In the genomic region with DNA sequence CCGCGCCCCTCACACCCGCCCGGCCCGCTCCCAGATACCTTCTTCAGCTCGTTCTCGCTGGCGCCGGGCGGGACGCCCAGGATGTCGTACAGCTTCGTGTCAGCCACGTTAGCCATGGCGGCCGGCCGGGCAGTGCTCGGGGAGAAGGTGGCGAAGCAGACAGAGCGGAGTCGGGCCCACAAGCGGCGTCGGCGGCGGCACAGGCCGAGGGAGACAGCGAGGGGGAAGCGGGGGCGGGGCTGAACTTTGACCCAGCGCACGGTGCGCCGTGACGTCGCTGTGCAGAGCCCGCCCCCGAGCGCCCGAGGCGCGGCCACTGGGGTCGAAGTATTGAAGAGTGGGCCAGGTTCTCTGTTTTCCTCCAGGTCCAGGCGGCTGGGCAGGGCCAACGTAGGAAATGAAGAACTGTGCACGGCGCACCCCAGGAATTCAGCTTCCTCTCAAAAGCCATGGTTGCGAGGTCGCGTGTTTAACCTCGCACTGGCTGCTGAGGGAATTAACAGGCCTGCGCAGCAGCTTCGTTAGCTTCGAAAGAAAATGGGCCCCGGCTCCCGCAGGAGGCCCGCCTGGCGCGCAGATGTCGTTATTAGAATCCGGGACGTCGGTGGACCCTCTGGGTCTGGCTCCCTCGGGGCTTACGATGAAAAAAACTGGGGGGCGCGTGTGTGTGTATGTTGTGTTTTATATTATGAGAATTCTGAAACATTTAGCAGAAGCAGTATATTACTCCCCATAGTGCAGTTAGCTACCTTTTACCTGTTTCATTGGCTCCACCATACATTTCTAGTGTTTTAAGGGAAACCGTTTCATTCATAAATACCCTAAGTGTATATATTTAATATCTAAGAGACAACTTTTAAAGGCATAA, we compare ENCODE assay signal across 8 cellular contexts. TPM values are rescaled to one million over a fixed set of nuclear protein-coding genes. Genes with fewer than 3 reads are reported as not detected.
DNase-seq lines count a peak whose midpoint lies in the region; ATAC-seq, FAIRE-seq and TF ChIP-seq lines count a peak whose summit lies in the region.

Gene DNAJA2, minus strand, starts transcription at position 218 of the 868 bp plus-strand sequence. Its CDS starts 102 bp downstream, at position 116.

- peak; percentile 81 for TF ChIP-seq POLR2A in GM18505 (IDR thresholded peaks at IDR 0.05; ENCODE audit: borderline replicate concordance, extremely low read depth, insufficient read depth, insufficient read length)

- H3K9me3 ChIP-seq in astrocyte (ENCODE audit: insufficient read depth, low read depth, low read length) (no peaks in the 10 kb centered on the region), hepatocyte (ENCODE audit: low read depth) (no peaks in the 10 kb centered on the region), aorta (ENCODE audit: control insufficient read depth, low read length) (no peaks in the 10 kb centered on the region)

- H3K4me2 ChIP-seq in astrocyte (ENCODE audit: low read length) (peak within 1 kb of the TSS; percentile 94), hepatocyte (peak within 1 kb of the TSS; percentile 92)

- H3K27ac Mint-ChIP-seq in astrocyte (ENCODE audit: unreplicated experiment): peak within 1 kb of the TSS; percentile 91

- WGBS in hepatocyte (ENCODE audit: low lambda C conversion rate, missing lambda C conversion rate): 4% methylated on average over 46 of the region's 68 CpGs
- WGBS in aorta, 2 donors: 1% methylated on average over 68 of the region's 68 CpGs

- H3K4me1 ChIP-seq in astrocyte (ENCODE audit: insufficient read depth, low read length): peaks cover 15% of the 10 kb centered on the region
- H3K4me1 ChIP-seq in hepatocyte (ENCODE audit: insufficient read depth): peaks cover 18% of the 10 kb centered on the region
- peaks cover 2 to 3% of the 10 kb centered on the region in 2 donors for H3K4me1 ChIP-seq in aorta (ENCODE audit: control insufficient read depth in 1 of 2, insufficient read depth in 2 of 2, low read length in 2 of 2)

- peaks cover 11% of the 10 kb centered on the region for H3K4me1 Mint-ChIP-seq in astrocyte (ENCODE audit: low read depth, unreplicated experiment)

- ATAC-seq in GM18505 (IDR thresholded peaks at IDR 0.05; ENCODE audit: unreplicated experiment) (peak; percentile 81), HG02938 (IDR thresholded peaks at IDR 0.05; ENCODE audit: unreplicated experiment) (peak; percentile 70), aorta (ENCODE audit: low FRiP score) (peak; percentile 100)

- H4K20me1 ChIP-seq in astrocyte (ENCODE audit: insufficient read depth, low read length) (peaks cover 39% of the 10 kb centered on the region), hepatocyte (ENCODE audit: insufficient read depth, poor library complexity, severe bottlenecking) (peaks cover 16% of the 10 kb centered on the region)

- intact Hi-C loops in aorta (cut with DNase I): loop anchor here (2.0 to 10.0 kb wide), 4 partner anchors 61 to 1641 kb away; partner anchors contain the start of genes GPT2 (in 1 of the 2), N4BP1 (in 1 of the 2), ORC6 (in 1 of the 2) and VPS35 (in 1 of the 2)

- peaks cover 10% of the 10 kb centered on the region for H3K36me3 ChIP-seq in astrocyte (ENCODE audit: insufficient read depth, low read length)
- no peaks in the 10 kb centered on the region for H3K36me3 ChIP-seq in hepatocyte (replicated peaks; ENCODE audit: insufficient read depth, low read depth)
- peaks cover 0 to 1% of the 10 kb centered on the region in 2 donors for H3K36me3 ChIP-seq in aorta (ENCODE audit: control insufficient read depth in 1 of 2, insufficient read depth in 2 of 2, low read length in 1 of 2)

- H3K9me2 ChIP-seq in hepatocyte (replicated peaks; ENCODE audit: insufficient read depth): no peaks in the 10 kb centered on the region

- DNase-seq in NCI-H1930 (lab: John Stamatoyannopoulos, UW) (peak; percentile 66 to 74), T-helper 22 cell (ENCODE audit: low read depth) (peak; percentile 80), astrocyte (ENCODE audit: low read depth) (peak; percentile 79), hepatocyte (ENCODE audit: low spot score) (peak; percentile 95), renal cortical epithelial cell (ENCODE audit: low read depth) (peak; percentile 65), aorta (peak; percentile 95 to 98)

- FAIRE-seq in astrocyte (lab: Jason Lieb, UNC): no peak

- no peaks in the 10 kb centered on the region for H3K9me3 Mint-ChIP-seq in astrocyte (ENCODE audit: unreplicated experiment)

- no peaks in the 10 kb centered on the region for H3K27me3 Mint-ChIP-seq in astrocyte (ENCODE audit: low read depth, unreplicated experiment)

- peaks cover 7% of the 10 kb centered on the region for H3K36me3 Mint-ChIP-seq in astrocyte (ENCODE audit: low read depth, unreplicated experiment)

- H3K27ac ChIP-seq in astrocyte (ENCODE audit: low read depth, low read length): peak within 1 kb of the TSS; percentile 91
- H3K27ac ChIP-seq in hepatocyte: peak within 1 kb of the TSS; percentile 99
- H3K27ac ChIP-seq in aorta (ENCODE audit: low read depth in 1 of 2, low read length in 2 of 2): peak within 1 kb of the TSS; percentile 76 to 99

- H3K4me3 Mint-ChIP-seq in astrocyte (ENCODE audit: unreplicated experiment): peak within 1 kb of the TSS; percentile 91

- TF ChIP-seq CTCF in astrocyte (IDR thresholded peaks at IDR 0.05; ENCODE audit: insufficient read depth, low read depth, low read length): no peak
- no peak for TF ChIP-seq CTCF in hepatocyte (IDR thresholded peaks at IDR 0.05; ENCODE audit: poor library complexity)

- peak within 1 kb of the TSS; percentile 94 for H3K9ac ChIP-seq in astrocyte (ENCODE audit: low read length)

- peaks cover 49% of the 10 kb centered on the region for H3K79me2 ChIP-seq in astrocyte (ENCODE audit: insufficient read depth, low read length)
- H3K79me2 ChIP-seq in hepatocyte: peaks cover 46% of the 10 kb centered on the region

- H3K27me3 ChIP-seq in astrocyte (ENCODE audit: insufficient read depth, low read length) (no peaks in the 10 kb centered on the region), hepatocyte (no peaks in the 10 kb centered on the region), aorta (ENCODE audit: control insufficient read depth in 1 of 2, insufficient read depth in 2 of 2, low read length in 1 of 2) (no peaks in the 10 kb centered on the region)

- H2AFZ ChIP-seq in astrocyte (ENCODE audit: low read depth, low read length) (peak within 1 kb of the TSS; percentile 93), hepatocyte (peak within 1 kb of the TSS; percentile 87)

- H3K4me3 ChIP-seq in astrocyte (ENCODE audit: insufficient read depth, low read depth, low read length) (peak within 1 kb of the TSS; percentile 87), hepatocyte (peak within 1 kb of the TSS; percentile 69), aorta (ENCODE audit: low read length in 2 of 2) (peak within 1 kb of the TSS; percentile 86 to 98)

RNA-seq across cellular contexts. Expression of gene DNAJA2, which starts in this region (rescaled TPM):
- 65.9 and 76.1 TPM in 2 replicates for total RNA-seq in astrocyte
- 59.4 and 72.8 TPM in 2 replicates for total RNA-seq in hepatocyte
- 49.3 and 62.3 TPM in 2 replicates for polyA plus RNA-seq in hepatocyte
- total RNA-seq in renal cortical epithelial cell: 95.7 and 136 TPM in 2 replicates
- 10 to 100 TPM; 45.4 to 45.5 TPM for total RNA-seq in aorta
- 10 to 100 TPM; 30.2 to 36.8 TPM for polyA plus RNA-seq in aorta

Comparison
In these comparisons a context has a peak if more than half of its experiments do, and no peak if none do; other contexts are left out.
1. Peak in every context shown above with its lines: DNase-seq, ATAC-seq, H3K4me3 ChIP-seq and H3K27ac ChIP-seq.